Comparison of ENCODE assay signal across 14 cellular contexts in genomic region chr18:36758001-36758400, GRCh38.
"Had no signal": no experiment of that assay in that cellular context is flagged by ENCODE, and none has a peak within 500 bp of the region (broad histone marks: within the 10 kb centered on the region; RNA-seq: fewer than 3 reads in every experiment).

No MANE protein-coding gene starts in this region.

- H3K4me3 Mint-ChIP-seq: activated CD4-positive, alpha-beta T cell treated with anti-CD3 and anti-CD28 coated beads, Interleukin-2, amount 10 ng/mL, durations not matched to agents 7 days and 5 days; activated CD8-positive, alpha-beta T cell treated with anti-CD3 and anti-CD28 coated beads, Interleukin-2, amount 10 ng/mL, durations not matched to agents 7 days and 5 days; activated T-cell treated with anti-CD3 and anti-CD28 coated beads, Interleukin-2, amount 50 U/mL, for 4 hours; mesothelial cell of epicardium; nephron; stimulated activated naive CD8-positive, alpha-beta T cell treated with anti-CD3 and anti-CD28 coated beads, Interleukin-15, amount 100 ng/mL, for 72 hours had no signal

- DNase-seq: activated CD4-positive, alpha-beta T cell treated with anti-CD3 and anti-CD28 coated beads, Interleukin-2, amount 10 ng/mL, durations not matched to agents 7 days and 5 days; activated CD8-positive, alpha-beta T cell treated with anti-CD3 and anti-CD28 coated beads, Interleukin-2, amount 10 ng/mL, durations not matched to agents 7 days and 5 days; activated naive CD4-positive, alpha-beta T cell treated with anti-CD3 and anti-CD28 coated beads, Interleukin-2, amount 50 U/mL, for 16 hours; activated T-cell treated with anti-CD3 and anti-CD28 coated beads, Interleukin-2, amount 50 U/mL, for 4 hours; dermis blood vessel endothelial cell; effector memory CD4-positive, alpha-beta T cell; esophagus squamous epithelium; foreskin melanocyte; right lobe of liver; stimulated activated CD4-positive, alpha-beta T cell treated with anti-CD3 and anti-CD28 coated beads, Interleukin-4, amount 100 ng/mL, for 1 hour; stimulated activated naive CD8-positive, alpha-beta T cell treated with anti-CD3 and anti-CD28 coated beads, Interleukin-15, amount 100 ng/mL, for 72 hours had no signal

- H3K27me3 Mint-ChIP-seq: activated CD4-positive, alpha-beta T cell treated with anti-CD3 and anti-CD28 coated beads, Interleukin-2, amount 10 ng/mL, durations not matched to agents 7 days and 5 days had no signal

- H3K27ac Mint-ChIP-seq: activated CD4-positive, alpha-beta T cell treated with anti-CD3 and anti-CD28 coated beads, Interleukin-2, amount 10 ng/mL, durations not matched to agents 7 days and 5 days; activated CD8-positive, alpha-beta T cell treated with anti-CD3 and anti-CD28 coated beads, Interleukin-2, amount 10 ng/mL, durations not matched to agents 7 days and 5 days; mesothelial cell of epicardium; stimulated activated naive CD8-positive, alpha-beta T cell treated with anti-CD3 and anti-CD28 coated beads, Interleukin-15, amount 100 ng/mL, for 72 hours had no signal

- H3K9me3 Mint-ChIP-seq: activated CD4-positive, alpha-beta T cell treated with anti-CD3 and anti-CD28 coated beads, Interleukin-2, amount 10 ng/mL, durations not matched to agents 7 days and 5 days; activated T-cell treated with anti-CD3 and anti-CD28 coated beads, Interleukin-2, amount 50 U/mL, for 4 hours; mesothelial cell of epicardium; nephron had no signal

- H3K4me1 Mint-ChIP-seq: activated CD4-positive, alpha-beta T cell treated with anti-CD3 and anti-CD28 coated beads, Interleukin-2, amount 10 ng/mL, durations not matched to agents 7 days and 5 days; stimulated activated naive CD8-positive, alpha-beta T cell treated with anti-CD3 and anti-CD28 coated beads, Interleukin-15, amount 100 ng/mL, for 72 hours had no signal

- ATAC-seq: activated CD8-positive, alpha-beta T cell treated with anti-CD3 and anti-CD28 coated beads, Interleukin-2, amount 10 ng/mL, durations not matched to agents 7 days and 5 days; activated T-cell treated with anti-CD3 and anti-CD28 coated beads, Interleukin-2, amount 50 U/mL, for 4 hours; left lobe of liver; right lobe of liver; stimulated activated naive CD8-positive, alpha-beta T cell treated with anti-CD3 and anti-CD28 coated beads, Interleukin-15, amount 100 ng/mL, for 72 hours had no signal
